Comparison of ENCODE assay signal across 19 cellular contexts in the genomic region with DNA sequence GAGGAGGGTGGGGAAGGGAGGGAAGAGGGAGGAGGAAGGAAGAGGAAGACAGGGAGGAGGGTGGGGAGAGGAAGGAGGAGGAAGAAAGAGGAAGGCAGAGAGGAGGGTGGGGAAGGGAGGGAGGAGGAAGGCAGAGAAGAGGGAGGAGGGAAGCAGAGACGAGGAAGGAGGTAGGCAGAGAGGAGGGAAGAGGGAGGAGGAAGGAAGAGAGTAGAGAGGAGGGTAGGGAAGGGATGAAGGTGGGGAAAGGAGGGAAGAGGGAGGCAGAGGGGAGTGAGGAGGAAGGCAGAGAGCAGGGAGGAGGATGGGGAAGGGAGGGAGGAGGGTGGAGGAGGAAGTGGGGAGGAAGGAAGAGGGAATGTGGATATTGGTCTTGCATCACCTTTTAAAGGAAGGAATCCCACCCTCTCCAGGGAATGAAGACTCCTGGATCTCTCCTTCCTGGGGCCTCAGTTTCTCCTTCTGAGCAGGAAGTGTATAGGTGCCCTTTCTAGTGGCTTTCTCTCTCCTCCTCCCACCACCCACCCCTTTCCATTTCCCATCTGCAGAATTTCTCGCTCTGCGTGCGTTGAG.
A peak's percentile ranks its signal among the peaks of the same experiment; 100 is the strongest.
DNase-seq lines count a peak whose midpoint lies in the region; ATAC-seq, FAIRE-seq and TF ChIP-seq lines count a peak whose summit lies in the region.
"Had no signal": no experiment of that assay in that cellular context is flagged by ENCODE, and none has a peak within 500 bp of the region (broad histone marks: within the 10 kb centered on the region; RNA-seq: fewer than 3 reads in every experiment).

No MANE protein-coding gene starts in this region.

- H3K36me3 ChIP-seq in astrocyte (ENCODE audit: insufficient read depth, low read length) = no peaks in the 10 kb centered on the region
- no peaks in the 10 kb centered on the region for H3K36me3 ChIP-seq in iPS-18a (ENCODE audit: control insufficient read depth, low read depth, low read length)
- H3K36me3 ChIP-seq in trophoblast cell (ENCODE audit: control insufficient read depth in 1 of 2, insufficient read depth in 2 of 2, low read length in 2 of 2) = no peaks in the 10 kb centered on the region
- H3K36me3 ChIP-seq: uterus had no signal

- peaks cover 72% of the 10 kb centered on the region for H3K27me3 Mint-ChIP-seq in H9 (ENCODE audit: low read depth)
- peaks cover 57% of the 10 kb centered on the region for H3K27me3 Mint-ChIP-seq in astrocyte (ENCODE audit: low read depth, unreplicated experiment)

- H3K36me3 Mint-ChIP-seq in H9 (ENCODE audit: insufficient read depth in 1 of 3, low read depth in 3 of 3) = no peaks in the 10 kb centered on the region
- peaks cover 2% of the 10 kb centered on the region for H3K36me3 Mint-ChIP-seq in astrocyte (ENCODE audit: low read depth, unreplicated experiment)
- H3K36me3 Mint-ChIP-seq: activated naive CD4-positive, alpha-beta T cell treated with anti-CD3 and anti-CD28 coated beads, Interleukin-2, amount 10 ng/mL, durations not matched to agents 7 days and 5 days; CD4-positive, CD25-positive, alpha-beta regulatory T cell; naive thymus-derived CD4-positive, alpha-beta T cell had no signal

- H3K23me2 ChIP-seq in H9 (ENCODE audit: insufficient read length, low read depth, low read length, poor library complexity, severe bottlenecking) = peaks cover 7% of the 10 kb centered on the region

- H2BK12ac ChIP-seq in H9 (ENCODE audit: insufficient read length, low read depth, low read length) (peak overlapping the region; percentile 0), trophoblast cell (ENCODE audit: low read length) (no peak overlapping the region)

- no peak overlapping the region for H2BK15ac ChIP-seq in H9 (ENCODE audit: low read depth, low read length)

- H2AK5ac ChIP-seq in H9 (ENCODE audit: insufficient read length, low read length) = no peak overlapping the region
- H2AK5ac ChIP-seq in trophoblast cell (ENCODE audit: low read length) = no peak overlapping the region

- peak overlapping the region; percentile 67 for H3K4me2 ChIP-seq in H9 (ENCODE audit: insufficient read depth, insufficient read length, low read length)
- peak overlapping the region; percentile 68 for H3K4me2 ChIP-seq in astrocyte (ENCODE audit: low read length)
- peak overlapping the region; percentile 40 for H3K4me2 ChIP-seq in trophoblast cell (ENCODE audit: low read length)

- peak overlapping the region; percentile 2 for H3K18ac ChIP-seq in H9 (ENCODE audit: insufficient read length, low read depth, low read length)
- no peak overlapping the region for H3K18ac ChIP-seq in trophoblast cell (ENCODE audit: low read length)

- no CpG with 5 or more reads among the region's 4 CpGs for WGBS in H9 (ENCODE audit: extremely low coverage, insufficient read length, low lambda C conversion rate)
- WGBS in trophoblast cell (ENCODE audit: extremely low coverage, insufficient coverage, insufficient read length) = 60% methylated on average over 1 of the region's 4 CpGs

- H2BK20ac ChIP-seq in H9 (ENCODE audit: low read depth, low read length, poor library complexity, severe bottlenecking) = no peak overlapping the region

- H3K9ac ChIP-seq in H9 (ENCODE audit: extremely low read depth, insufficient read length, low read length) (no peak overlapping the region), astrocyte (ENCODE audit: low read length) (no peak overlapping the region), iPS-18a (ENCODE audit: low read length) (peak overlapping the region; percentile 14), trophoblast cell (ENCODE audit: low read length) (no peak overlapping the region)

- H2BK120ac ChIP-seq in H9 (ENCODE audit: low read depth, low read length, poor library complexity, severe bottlenecking) = no peak overlapping the region
- no peak overlapping the region for H2BK120ac ChIP-seq in trophoblast cell (ENCODE audit: insufficient read depth, low read length, poor library complexity)

- H2BK5ac ChIP-seq in H9 (ENCODE audit: insufficient read length, low read length) (no peak overlapping the region), trophoblast cell (ENCODE audit: low read depth, low read length, poor library complexity) (no peak overlapping the region)

- H3K4me1 ChIP-seq in H9 (ENCODE audit: insufficient read depth, low read length) (no peaks in the 10 kb centered on the region; the same call in 1 of the 2 replicates), astrocyte (ENCODE audit: insufficient read depth, low read length) (no peaks in the 10 kb centered on the region), iPS-18a (ENCODE audit: control insufficient read depth, low read depth, low read length) (no peaks in the 10 kb centered on the region), trophoblast cell (ENCODE audit: control insufficient read depth in 1 of 2, insufficient read depth in 2 of 2, low read length in 2 of 2) (peaks cover 0 to 6% of the 10 kb centered on the region in 2 experiments)

- H3K56ac ChIP-seq in H9 (ENCODE audit: insufficient read length, low read depth, low read length) = no peak overlapping the region

- H4K91ac ChIP-seq in H9 (ENCODE audit: insufficient read length, low read depth, low read length) (no peak overlapping the region), trophoblast cell (ENCODE audit: low read depth, low read length) (no peak overlapping the region)

- H3K4ac ChIP-seq in H9 (ENCODE audit: low read depth, low read length) = no peak overlapping the region
- no peak overlapping the region for H3K4ac ChIP-seq in trophoblast cell (ENCODE audit: low read depth, low read length)

- H3K9me3 ChIP-seq in H9 (ENCODE audit: control insufficient read depth, low read depth, low read length) (no peaks in the 10 kb centered on the region), astrocyte (ENCODE audit: insufficient read depth, low read depth, low read length) (no peaks in the 10 kb centered on the region), iPS-18a (ENCODE audit: control insufficient read depth, low read depth, low read length) (no peaks in the 10 kb centered on the region), trophoblast cell (ENCODE audit: insufficient read depth, low read depth, low read length) (peaks cover 3% of the 10 kb centered on the region)
- H3K9me3 ChIP-seq: uterus had no signal

- H4K5ac ChIP-seq in H9 (ENCODE audit: insufficient read length, low read depth, low read length) = no peak overlapping the region

- H4K20me1 ChIP-seq in H9 (ENCODE audit: control insufficient read depth, insufficient read depth, insufficient read length) (peaks cover 4% of the 10 kb centered on the region), astrocyte (ENCODE audit: insufficient read depth, low read length) (no peaks in the 10 kb centered on the region)

- H3K27ac Mint-ChIP-seq in H9 (no peak overlapping the region), astrocyte (ENCODE audit: unreplicated experiment) (no peak overlapping the region)
- H3K27ac Mint-ChIP-seq: activated CD4-positive, alpha-beta T cell treated with anti-CD3 and anti-CD28 coated beads for 36 hours; activated naive CD4-positive, alpha-beta T cell treated with anti-CD3 and anti-CD28 coated beads, Interleukin-2, amount 10 ng/mL, durations not matched to agents 7 days and 5 days; CD4-positive, CD25-positive, alpha-beta regulatory T cell; naive thymus-derived CD4-positive, alpha-beta T cell had no signal

- H3K4me3 Mint-ChIP-seq in H9 (peak overlapping the region; percentile 60 to 74), astrocyte (ENCODE audit: unreplicated experiment) (no peak overlapping the region)
- H3K4me3 Mint-ChIP-seq: activated CD4-positive, alpha-beta T cell treated with anti-CD3 and anti-CD28 coated beads for 36 hours; activated naive CD4-positive, alpha-beta T cell treated with anti-CD3 and anti-CD28 coated beads, Interleukin-2, amount 10 ng/mL, durations not matched to agents 7 days and 5 days; CD4-positive, CD25-positive, alpha-beta regulatory T cell had no signal

- no peak for ATAC-seq in HG02623 (IDR thresholded peaks at IDR 0.05; ENCODE audit: unreplicated experiment)
- ATAC-seq: HCT116; naive thymus-derived CD4-positive, alpha-beta T cell; PC-3 had no signal

- H3K4me1 Mint-ChIP-seq in H9 (peaks cover 11 to 13% of the 10 kb centered on the region in 2 experiments), astrocyte (ENCODE audit: low read depth, unreplicated experiment) (peaks cover 6% of the 10 kb centered on the region)
- H3K4me1 Mint-ChIP-seq: activated naive CD4-positive, alpha-beta T cell treated with anti-CD3 and anti-CD28 coated beads, Interleukin-2, amount 10 ng/mL, durations not matched to agents 7 days and 5 days had no signal

- no peak overlapping the region for H3K27ac ChIP-seq in H9 (ENCODE audit: insufficient read length, low read depth, low read length)
- no peak overlapping the region for H3K27ac ChIP-seq in astrocyte (ENCODE audit: low read depth, low read length)
- no peak overlapping the region for H3K27ac ChIP-seq in iPS-18a (ENCODE audit: low read length)
- no peak overlapping the region for H3K27ac ChIP-seq in trophoblast cell (ENCODE audit: low read depth, low read length)
- H3K27ac ChIP-seq: uterus had no signal

- TF ChIP-seq CTCF in H9 (conservative IDR thresholded peaks at IDR 0.05) (no peak), astrocyte (IDR thresholded peaks at IDR 0.05; ENCODE audit: insufficient read depth, low read depth, low read length) (no peak)

- DNase-seq in H9 (no peak), astrocyte (ENCODE audit: low read depth) (no peak), trophoblast cell (no peak), NCI-H1436 treated with DMSO at 0.1 percent for 48 hours (lab: John Stamatoyannopoulos, UW) (no peak), RCC 7860 (ENCODE audit: low spot score) (no peak), ureter (ENCODE audit: low spot score) (no peak)
- DNase-seq: activated naive CD4-positive, alpha-beta T cell treated with anti-CD3 and anti-CD28 coated beads, Interleukin-2, amount 10 ng/mL, durations not matched to agents 7 days and 5 days; aorta; CD4-positive, CD25-positive, alpha-beta regulatory T cell; hypothalamus; naive thymus-derived CD4-positive, alpha-beta T cell; PC-3; SIG-M5; uterus had no signal

- H4K8ac ChIP-seq in H9 (replicated peaks; ENCODE audit: insufficient read length, low read depth, low read length) (no peak overlapping the region), trophoblast cell (ENCODE audit: low read depth, low read length) (no peak overlapping the region)

- H3K23ac ChIP-seq in H9 (ENCODE audit: insufficient read length, low read depth, low read length) (no peak overlapping the region), trophoblast cell (ENCODE audit: low read length) (no peak overlapping the region)

- H3K14ac ChIP-seq in H9 (ENCODE audit: insufficient read depth, low read length) (no peak overlapping the region), trophoblast cell (ENCODE audit: low read length) (no peak overlapping the region)

- H3K27me3 ChIP-seq in H9 (ENCODE audit: insufficient read depth, low read length) (peaks cover 22% of the 10 kb centered on the region; the same call in 1 of the 2 replicates), astrocyte (ENCODE audit: insufficient read depth, low read length) (peaks cover 17% of the 10 kb centered on the region), iPS-18a (ENCODE audit: control insufficient read depth, insufficient read depth, low read length) (peaks cover 45% of the 10 kb centered on the region), trophoblast cell (ENCODE audit: insufficient read depth, low read length) (peaks cover 31% of the 10 kb centered on the region)
- H3K27me3 ChIP-seq: uterus had no signal

- FAIRE-seq in astrocyte (lab: Jason Lieb, UNC) (no peak), RCC 7860 (lab: Jason Lieb, UNC) (no peak)
- FAIRE-seq: frontal cortex had no signal

- H3T11ph ChIP-seq in H9 (ENCODE audit: low read length) = no peak overlapping the region

- H4K12ac ChIP-seq in trophoblast cell (ENCODE audit: low read depth, low read length) = no peak overlapping the region

- no peaks in the 10 kb centered on the region for H3K79me1 ChIP-seq in H9 (ENCODE audit: insufficient read depth, low read depth, low read length, poor library complexity, severe bottlenecking)
- no peaks in the 10 kb centered on the region for H3K79me1 ChIP-seq in trophoblast cell (ENCODE audit: low read length)

- H3K9me3 Mint-ChIP-seq in H9 (0 out of 5 replicates have a peak, but pooled peaks cover 0 to 3% of the 10 kb centered on the region in 2 experiments), astrocyte (ENCODE audit: unreplicated experiment) (peaks cover 2% of the 10 kb centered on the region)
- H3K9me3 Mint-ChIP-seq: activated naive CD4-positive, alpha-beta T cell treated with anti-CD3 and anti-CD28 coated beads, Interleukin-2, amount 10 ng/mL, durations not matched to agents 7 days and 5 days had no signal

- H2AFZ ChIP-seq in H9 (ENCODE audit: low read length) (no peak overlapping the region), astrocyte (ENCODE audit: low read depth, low read length) (no peak overlapping the region), trophoblast cell (ENCODE audit: insufficient read depth, low read length, poor library complexity) (no peak overlapping the region)

- H3K79me2 ChIP-seq in H9 (ENCODE audit: insufficient read depth, low read length) (no peaks in the 10 kb centered on the region), astrocyte (ENCODE audit: insufficient read depth, low read length) (no peaks in the 10 kb centered on the region), trophoblast cell (ENCODE audit: control insufficient read depth, insufficient read depth, low read length, poor library complexity) (no peaks in the 10 kb centered on the region)

- H3K4me3 ChIP-seq in astrocyte (ENCODE audit: insufficient read depth, low read depth, low read length) = no peak overlapping the region
- H3K4me3 ChIP-seq in iPS-18a (ENCODE audit: low read length) = peak overlapping the region; percentile 66
- H3K4me3 ChIP-seq in trophoblast cell (ENCODE audit: low read depth, low read length) = no peak overlapping the region
- H3K4me3 ChIP-seq: uterus had no signal
